ENCODE assay signal across 17 cellular contexts in genomic region chr22:44965171-44965570, GRCh38. TPM values are rescaled to one million over a fixed set of nuclear protein-coding genes. Genes with fewer than 3 reads are reported as not detected.
DNase-seq lines count a peak whose midpoint lies in the region; ATAC-seq and TF ChIP-seq lines count a peak whose summit lies in the region.
"Had no signal": no experiment of that assay in that cellular context is flagged by ENCODE, and none has a peak within 500 bp of the region (broad histone marks: within the 10 kb centered on the region; RNA-seq: fewer than 3 reads in every experiment).

No MANE protein-coding gene starts in this region.

- CTCF ChIA-PET in activated naive CD4-positive, alpha-beta T cell treated with anti-CD3 and anti-CD28 coated beads, Interleukin-2, amount 10 ng/mL, durations not matched to agents 7 days and 5 days (lab: Charles Lee), result no interaction called here

- no peaks in the 10 kb centered on the region for H3K9me3 Mint-ChIP-seq in neural crest cell
- no peaks in the 10 kb centered on the region for H3K9me3 Mint-ChIP-seq in activated naive CD4-positive, alpha-beta T cell treated with anti-CD3 and anti-CD28 coated beads, Interleukin-2, amount 10 ng/mL, durations not matched to agents 7 days and 5 days
- H3K9me3 Mint-ChIP-seq: IgD-negative memory B cell had no signal

- H3K4me1 Mint-ChIP-seq in neural crest cell, result peaks cover 27% of the 10 kb centered on the region
- no peaks in the 10 kb centered on the region for H3K4me1 Mint-ChIP-seq in activated naive CD4-positive, alpha-beta T cell treated with anti-CD3 and anti-CD28 coated beads, Interleukin-2, amount 10 ng/mL, durations not matched to agents 7 days and 5 days
- H3K4me1 Mint-ChIP-seq: B cell, CD14-positive monocyte had no signal

- H3K27ac Mint-ChIP-seq in neural crest cell (ENCODE audit: unreplicated experiment), result no peak overlapping the region
- no peak overlapping the region for H3K27ac Mint-ChIP-seq in activated naive CD4-positive, alpha-beta T cell treated with anti-CD3 and anti-CD28 coated beads, Interleukin-2, amount 10 ng/mL, durations not matched to agents 7 days and 5 days
- H3K27ac Mint-ChIP-seq: B cell, CD14-positive monocyte had no signal

- H3K4me3 Mint-ChIP-seq in neural crest cell, result peak overlapping the region; percentile 15
- H3K4me3 Mint-ChIP-seq in activated naive CD4-positive, alpha-beta T cell treated with anti-CD3 and anti-CD28 coated beads, Interleukin-2, amount 10 ng/mL, durations not matched to agents 7 days and 5 days, result no peak overlapping the region
- H3K4me3 Mint-ChIP-seq: B cell, CD14-positive monocyte, IgD-negative memory B cell had no signal

- ATAC-seq in left lobe of liver, result no peak

- peaks cover 3% of the 10 kb centered on the region for H3K36me3 Mint-ChIP-seq in neural crest cell (ENCODE audit: low read depth)
- no peaks in the 10 kb centered on the region for H3K36me3 Mint-ChIP-seq in activated naive CD4-positive, alpha-beta T cell treated with anti-CD3 and anti-CD28 coated beads, Interleukin-2, amount 10 ng/mL, durations not matched to agents 7 days and 5 days
- H3K36me3 Mint-ChIP-seq: CD14-positive monocyte, IgD-negative memory B cell had no signal

- H3K27me3 Mint-ChIP-seq in neural crest cell (ENCODE audit: low read depth), result no peaks in the 10 kb centered on the region
- H3K27me3 Mint-ChIP-seq in activated naive CD4-positive, alpha-beta T cell treated with anti-CD3 and anti-CD28 coated beads, Interleukin-2, amount 10 ng/mL, durations not matched to agents 7 days and 5 days, result no peaks in the 10 kb centered on the region

- no peak for TF ChIP-seq CTCF in neural crest cell (conservative IDR thresholded peaks at IDR 0.05)

- peak; percentile 38 for DNase-seq in NCI-H2171 treated with DMSO at 0.1 percent for 48 hours (lab: John Stamatoyannopoulos, UW)
- no peak for DNase-seq in NCI-H2171 (lab: John Stamatoyannopoulos, UW)
- DNase-seq in NCI-H2196 (lab: John Stamatoyannopoulos, UW; ENCODE audit: unreplicated experiment), result peak; percentile 60
- peak; percentile 55 to 70 for DNase-seq in SHP77 (lab: John Stamatoyannopoulos, UW)
- DNase-seq in neural crest cell (ENCODE audit: low read depth, low spot score), result no peak
- no peak for DNase-seq in activated naive CD4-positive, alpha-beta T cell treated with anti-CD3 and anti-CD28 coated beads, Interleukin-2, amount 10 ng/mL, durations not matched to agents 7 days and 5 days
- DNase-seq in left lobe of liver (ENCODE audit: low spot score), result no peak
- DNase-seq in epidermal melanocyte (ENCODE audit: insufficient read length, low spot score), result no peak
- DNase-seq: NCI-H1105; NCI-H187; NCI-H226; NCI-H510A treated with DMSO at 0.1 percent for 48 hours; NK-92 treated with Interleukin-12 subunit alpha and Interleukin-12 subunit beta, amount 100 ng/mL, for 24 hours; T-helper 1 cell had no signal

RNA-seq across cellular contexts. Expression of gene PHF21B, which starts 44.6 kb away (rescaled TPM):
- total RNA-seq in neural crest cell, result 36.5 and 40.4 TPM in 2 replicates
- total RNA-seq in left lobe of liver, result not detected
- total RNA-seq: B cell had no signal

Comparison
In these comparisons a context has a peak if more than half of its experiments do, and no peak if none do; other contexts are left out.
1. DNase-seq: peak in NCI-H2171 treated with DMSO at 0.1 percent for 48 hours (single experiment), NCI-H2196 (single experiment) and SHP77 (2 of 2); none in NCI-H2171 (single experiment), neural crest cell (single experiment), activated naive CD4-positive, alpha-beta T cell treated with anti-CD3 and anti-CD28 coated beads, Interleukin-2, amount 10 ng/mL, durations not matched to agents 7 days and 5 days (single experiment), left lobe of liver (single experiment) and epidermal melanocyte (single experiment).
2. RNA of gene PHF21B, which starts 44.6 kb away (total RNA-seq): 36.5 to 40.4 TPM in neural crest cell; not detected in left lobe of liver (single experiment); every median in the first group is over 10 times any median in the second.